In genomic region chr17:57849874-57850754, GRCh38 we compare ENCODE assay signal across 1 cellular context.
A peak's percentile ranks its signal among the peaks of the same experiment; 100 is the strongest.
TF ChIP-seq lines count a peak whose summit lies in the region.

MRPS23 (minus strand) TSS chr17:57850044; CDS start chr17:57850010, 34 bp downstream.

TF ChIP-seq in HepG2, 621 proteins besides CTCF, POLR2A, EP300 and RAD21 (continued from another document and continues in another):
- TF ChIP-seq, protein P1, sequence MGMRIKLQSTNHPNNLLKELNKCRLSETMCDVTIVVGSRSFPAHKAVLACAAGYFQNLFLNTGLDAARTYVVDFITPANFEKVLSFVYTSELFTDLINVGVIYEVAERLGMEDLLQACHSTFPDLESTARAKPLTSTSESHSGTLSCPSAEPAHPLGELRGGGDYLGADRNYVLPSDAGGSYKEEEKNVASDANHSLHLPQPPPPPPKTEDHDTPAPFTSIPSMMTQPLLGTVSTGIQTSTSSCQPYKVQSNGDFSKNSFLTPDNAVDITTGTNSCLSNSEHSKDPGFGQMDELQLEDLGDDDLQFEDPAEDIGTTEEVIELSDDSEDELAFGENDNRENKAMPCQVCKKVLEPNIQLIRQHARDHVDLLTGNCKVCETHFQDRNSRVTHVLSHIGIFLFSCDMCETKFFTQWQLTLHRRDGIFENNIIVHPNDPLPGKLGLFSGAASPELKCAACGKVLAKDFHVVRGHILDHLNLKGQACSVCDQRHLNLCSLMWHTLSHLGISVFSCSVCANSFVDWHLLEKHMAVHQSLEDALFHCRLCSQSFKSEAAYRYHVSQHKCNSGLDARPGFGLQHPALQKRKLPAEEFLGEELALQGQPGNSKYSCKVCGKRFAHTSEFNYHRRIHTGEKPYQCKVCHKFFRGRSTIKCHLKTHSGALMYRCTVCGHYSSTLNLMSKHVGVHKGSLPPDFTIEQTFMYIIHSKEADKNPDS (CRISPR knock-in tag; IDR thresholded peaks at IDR 0.05) = peak; percentile 94; the same call in 1 of the 2 replicates
- TF ChIP-seq ZNF891 (CRISPR knock-in tag; IDR thresholded peaks at IDR 0.05) (peak; percentile 97), ZNF549 (CRISPR knock-in tag; IDR thresholded peaks at IDR 0.05) (no peak), PRDM15 (CRISPR knock-in tag; IDR thresholded peaks at IDR 0.05) (no peak), ZFP1 (CRISPR knock-in tag; IDR thresholded peaks at IDR 0.05) (peak; percentile 94), TEAD3 (CRISPR knock-in tag; optimal IDR thresholded peaks at IDR 0.05; ENCODE audit: borderline replicate concordance) (peak; percentile 92), ZC3H13 (CRISPR knock-in tag; IDR thresholded peaks at IDR 0.05) (peak; percentile 99), XRCC5 (optimal IDR thresholded peaks at IDR 0.05; ENCODE audit: low read length) (peak; percentile 100), SOX6 (IDR thresholded peaks at IDR 0.05) (no peak), SOX6 (CRISPR knock-in tag; IDR thresholded peaks at IDR 0.05) (peak; percentile 92), ZNF230 (CRISPR knock-in tag; IDR thresholded peaks at IDR 0.05) (peak; percentile 97), U2AF1 (optimal IDR thresholded peaks at IDR 0.05; ENCODE audit: low read depth, low read length) (peak; percentile 89), ZNF30 (CRISPR knock-in tag; IDR thresholded peaks at IDR 0.05) (no peak), SMAD9 (CRISPR knock-in tag; IDR thresholded peaks at IDR 0.05) (peak; percentile 79; the same call in 1 of the 2 replicates), HNRNPLL (IDR thresholded peaks at IDR 0.05; ENCODE audit: low read depth, low read length, poor library complexity, severe bottlenecking) (peak; percentile 95), AGO2 (optimal IDR thresholded peaks at IDR 0.05; ENCODE audit: low read depth, low read length) (peak; percentile 75), ZNF792 (CRISPR knock-in tag; IDR thresholded peaks at IDR 0.05) (peak; percentile 98), ZNF564 (CRISPR knock-in tag; IDR thresholded peaks at IDR 0.05) (no peak; the same call in none of the 2 replicates), THYN1 (CRISPR knock-in tag; IDR thresholded peaks at IDR 0.05; ENCODE audit: borderline replicate concordance, low read depth) (no peak; the same call in 1 of the 2 replicates), ZNF709 (CRISPR knock-in tag; IDR thresholded peaks at IDR 0.05) (peak; percentile 93; the same call in 1 of the 2 replicates), SPEN (CRISPR knock-in tag; IDR thresholded peaks at IDR 0.05; ENCODE audit: low read depth) (peak; percentile 99), SMAD1 (CRISPR knock-in tag; IDR thresholded peaks at IDR 0.05; ENCODE audit: borderline replicate concordance, low read depth) (peak; percentile 100), ZNF3 (CRISPR knock-in tag; IDR thresholded peaks at IDR 0.05) (no peak; the same call in 1 of the 2 replicates), ZMYM2 (CRISPR knock-in tag; IDR thresholded peaks at IDR 0.05) (no peak; the same call in 1 of the 2 replicates), UBTF (CRISPR knock-in tag; IDR thresholded peaks at IDR 0.05) (peak; percentile 89), ZNF567 (CRISPR knock-in tag; IDR thresholded peaks at IDR 0.05; ENCODE audit: borderline replicate concordance) (peak; percentile 100), CCDC6 (CRISPR knock-in tag; IDR thresholded peaks at IDR 0.05) (peak; percentile 97), ARID3A (IDR thresholded peaks at IDR 0.05; ENCODE audit: low read depth, low read length) (peak; percentile 90), TFE3 (CRISPR knock-in tag; IDR thresholded peaks at IDR 0.05) (peak; percentile 89), REL (CRISPR knock-in tag; conservative IDR thresholded peaks at IDR 0.05) (peak; percentile 96; the same call in 1 of the 2 replicates), KAT2B (IDR thresholded peaks at IDR 0.05; ENCODE audit: borderline replicate concordance, low read depth, low read length) (no peak), ZNF546 (CRISPR knock-in tag; conservative IDR thresholded peaks at IDR 0.05) (peak; percentile 97), FOXC1 (CRISPR knock-in tag; IDR thresholded peaks at IDR 0.05; ENCODE audit: borderline replicate concordance) (0 out of 2 replicates have a peak, but pooled peaks have one; percentile 62), KAT7 (CRISPR knock-in tag; IDR thresholded peaks at IDR 0.05; ENCODE audit: borderline replicate concordance) (peak; percentile 71; the same call in 1 of the 2 replicates)
- TF ChIP-seq, protein P2, sequence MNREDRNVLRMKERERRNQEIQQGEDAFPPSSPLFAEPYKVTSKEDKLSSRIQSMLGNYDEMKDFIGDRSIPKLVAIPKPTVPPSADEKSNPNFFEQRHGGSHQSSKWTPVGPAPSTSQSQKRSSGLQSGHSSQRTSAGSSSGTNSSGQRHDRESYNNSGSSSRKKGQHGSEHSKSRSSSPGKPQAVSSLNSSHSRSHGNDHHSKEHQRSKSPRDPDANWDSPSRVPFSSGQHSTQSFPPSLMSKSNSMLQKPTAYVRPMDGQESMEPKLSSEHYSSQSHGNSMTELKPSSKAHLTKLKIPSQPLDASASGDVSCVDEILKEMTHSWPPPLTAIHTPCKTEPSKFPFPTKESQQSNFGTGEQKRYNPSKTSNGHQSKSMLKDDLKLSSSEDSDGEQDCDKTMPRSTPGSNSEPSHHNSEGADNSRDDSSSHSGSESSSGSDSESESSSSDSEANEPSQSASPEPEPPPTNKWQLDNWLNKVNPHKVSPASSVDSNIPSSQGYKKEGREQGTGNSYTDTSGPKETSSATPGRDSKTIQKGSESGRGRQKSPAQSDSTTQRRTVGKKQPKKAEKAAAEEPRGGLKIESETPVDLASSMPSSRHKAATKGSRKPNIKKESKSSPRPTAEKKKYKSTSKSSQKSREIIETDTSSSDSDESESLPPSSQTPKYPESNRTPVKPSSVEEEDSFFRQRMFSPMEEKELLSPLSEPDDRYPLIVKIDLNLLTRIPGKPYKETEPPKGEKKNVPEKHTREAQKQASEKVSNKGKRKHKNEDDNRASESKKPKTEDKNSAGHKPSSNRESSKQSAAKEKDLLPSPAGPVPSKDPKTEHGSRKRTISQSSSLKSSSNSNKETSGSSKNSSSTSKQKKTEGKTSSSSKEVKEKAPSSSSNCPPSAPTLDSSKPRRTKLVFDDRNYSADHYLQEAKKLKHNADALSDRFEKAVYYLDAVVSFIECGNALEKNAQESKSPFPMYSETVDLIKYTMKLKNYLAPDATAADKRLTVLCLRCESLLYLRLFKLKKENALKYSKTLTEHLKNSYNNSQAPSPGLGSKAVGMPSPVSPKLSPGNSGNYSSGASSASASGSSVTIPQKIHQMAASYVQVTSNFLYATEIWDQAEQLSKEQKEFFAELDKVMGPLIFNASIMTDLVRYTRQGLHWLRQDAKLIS (CRISPR knock-in tag; IDR thresholded peaks at IDR 0.05) = peak; percentile 84
- TF ChIP-seq, protein P3, sequence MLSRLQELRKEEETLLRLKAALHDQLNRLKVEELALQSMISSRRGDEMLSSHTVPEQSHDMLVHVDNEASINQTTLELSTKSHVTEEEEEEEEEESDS (CRISPR knock-in tag; IDR thresholded peaks at IDR 0.05; ENCODE audit: borderline replicate concordance) = 0 out of 2 replicates have a peak, but pooled peaks have one; percentile 52
- TF ChIP-seq, protein P4, sequence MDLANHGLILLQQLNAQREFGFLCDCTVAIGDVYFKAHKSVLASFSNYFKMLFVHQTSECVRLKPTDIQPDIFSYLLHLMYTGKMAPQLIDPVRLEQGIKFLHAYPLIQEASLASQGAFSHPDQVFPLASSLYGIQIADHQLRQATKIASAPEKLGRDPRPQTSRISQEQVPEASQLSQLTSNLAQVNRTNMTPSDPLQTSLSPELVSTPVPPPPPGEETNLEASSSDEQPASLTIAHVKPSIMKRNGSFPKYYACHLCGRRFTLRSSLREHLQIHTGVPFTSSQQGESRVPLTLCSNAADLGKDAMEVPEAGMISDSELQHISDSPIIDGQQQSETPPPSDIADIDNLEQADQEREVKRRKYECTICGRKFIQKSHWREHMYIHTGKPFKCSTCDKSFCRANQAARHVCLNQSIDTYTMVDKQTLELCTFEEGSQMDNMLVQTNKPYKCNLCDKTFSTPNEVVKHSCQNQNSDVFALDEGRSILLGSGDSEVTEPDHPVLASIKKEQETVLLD (CRISPR knock-in tag; IDR thresholded peaks at IDR 0.05; ENCODE audit: low read depth) = peak; percentile 96
- TF ChIP-seq, protein P5, sequence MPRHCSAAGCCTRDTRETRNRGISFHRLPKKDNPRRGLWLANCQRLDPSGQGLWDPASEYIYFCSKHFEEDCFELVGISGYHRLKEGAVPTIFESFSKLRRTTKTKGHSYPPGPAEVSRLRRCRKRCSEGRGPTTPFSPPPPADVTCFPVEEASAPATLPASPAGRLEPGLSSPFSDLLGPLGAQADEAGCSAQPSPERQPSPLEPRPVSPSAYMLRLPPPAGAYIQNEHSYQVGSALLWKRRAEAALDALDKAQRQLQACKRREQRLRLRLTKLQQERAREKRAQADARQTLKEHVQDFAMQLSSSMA (CRISPR knock-in tag; IDR thresholded peaks at IDR 0.05) = no peak; the same call in 1 of the 2 replicates
- TF ChIP-seq, protein P6, sequence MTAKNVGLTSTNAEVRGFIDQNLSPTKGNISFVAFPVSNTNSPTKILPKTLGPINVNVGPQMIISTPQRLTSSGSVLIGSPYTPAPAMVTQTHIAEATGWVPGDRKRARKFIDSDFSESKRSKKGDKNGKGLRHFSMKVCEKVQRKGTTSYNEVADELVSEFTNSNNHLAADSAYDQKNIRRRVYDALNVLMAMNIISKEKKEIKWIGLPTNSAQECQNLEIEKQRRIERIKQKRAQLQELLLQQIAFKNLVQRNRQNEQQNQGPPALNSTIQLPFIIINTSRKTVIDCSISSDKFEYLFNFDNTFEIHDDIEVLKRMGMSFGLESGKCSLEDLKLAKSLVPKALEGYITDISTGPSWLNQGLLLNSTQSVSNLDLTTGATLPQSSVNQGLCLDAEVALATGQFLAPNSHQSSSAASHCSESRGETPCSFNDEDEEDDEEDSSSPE (CRISPR knock-in tag; IDR thresholded peaks at IDR 0.05) = peak; percentile 94
